26 cellular contexts compared by ENCODE assay signal in the genomic region with DNA sequence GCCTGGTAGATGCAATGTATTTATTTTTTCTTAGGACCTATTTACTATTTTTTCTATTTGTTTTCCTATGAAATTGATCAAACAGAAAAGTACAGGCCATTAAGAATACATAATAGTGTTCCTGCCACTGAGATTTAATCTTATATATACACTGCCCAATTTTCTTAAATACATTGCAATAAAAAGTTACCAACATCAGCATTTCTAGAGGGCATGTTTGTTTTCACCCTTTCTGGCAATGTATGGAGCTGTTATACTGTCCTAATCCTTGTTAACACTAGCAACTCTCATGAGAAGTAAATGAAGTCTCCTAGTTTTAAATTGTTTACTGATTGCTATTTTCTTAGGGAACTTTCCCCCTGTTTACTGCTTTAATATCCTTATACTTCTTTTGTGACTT.
"Had no signal": no experiment of that assay in that cellular context is flagged by ENCODE, and none has a peak within 500 bp of the region (broad histone marks: within the 10 kb centered on the region; RNA-seq: fewer than 3 reads in every experiment).

No MANE protein-coding gene starts in this region.

- DNase-seq: stimulated activated CD4-positive, alpha-beta T cell treated with anti-CD3 and anti-CD28 coated beads, Interleukin-2, amount 100 ng/mL, for 48 hours; stimulated activated CD4-positive, alpha-beta T cell treated with anti-CD3 and anti-CD28 coated beads, Interleukin-4, amount 100 ng/mL, for 1 hour; stimulated activated CD4-positive, alpha-beta T cell treated with anti-CD3 and anti-CD28 coated beads, Interleukin-4, amount 100 ng/mL, for 24 hours; stimulated activated CD4-positive, alpha-beta T cell treated with anti-CD3 and anti-CD28 coated beads, Interleukin-4, amount 100 ng/mL, for 4 hours; stimulated activated CD8-positive, alpha-beta memory T cell treated with anti-CD3 and anti-CD28 coated beads, Interleukin-4, amount 100 ng/mL, for 48 hours; stimulated activated naive B cell treated with anti-CD40 and anti-IgM and Interleukin-4, amounts not matched to agents 10 μg/mL and 1 μg/mL and 100 μg/mL, for 72 hours; stimulated activated naive CD4-positive, alpha-beta T cell; stimulated activated naive CD4-positive, alpha-beta T cell treated with Interleukin-2 at 50 U/mL for 16 hours; stimulated activated naive CD8-positive, alpha-beta T cell treated with anti-CD3 and anti-CD28 coated beads, Interleukin-15, amount 100 ng/mL, for 72 hours; stimulated activated naive CD8-positive, alpha-beta T cell treated with anti-CD3 and anti-CD28 coated beads, Interleukin-15, Interleukin-2, amounts not matched to agents 100 U/mL and 50 U/mL, for 24 hours; stomach; substantia nigra; testis; thyroid gland; tibial artery; transverse colon; trophoblast cell; upper lobe of left lung; upper lobe of right lung; uterus had no signal

- ATAC-seq: stimulated activated effector memory CD8-positive, alpha-beta T cell treated with anti-CD3 and anti-CD28 coated beads, Interleukin-12 subunit alpha, Interleukin-12 subunit beta, amount 100 ng/mL, for 72 hours; stimulated activated memory B cell treated with anti-CD40 and anti-IgM and Interleukin-4, amounts not matched to agents 10 μg/mL and 1 μg/mL and 100 μg/mL, for 72 hours; stimulated activated naive B cell treated with anti-CD40 and anti-IgM and Interleukin-4, amounts not matched to agents 10 μg/mL and 1 μg/mL and 100 μg/mL, for 72 hours; stimulated activated naive CD8-positive, alpha-beta T cell treated with anti-CD3 and anti-CD28 coated beads, Interleukin-15, amount 100 ng/mL, for 72 hours; stimulated activated naive CD8-positive, alpha-beta T cell treated with anti-CD3 and anti-CD28 coated beads, Interleukin-15, Interleukin-2, amounts not matched to agents 100 U/mL and 50 U/mL, for 24 hours; upper lobe of right lung had no signal

- H3K27ac ChIP-seq: stomach, suprapubic skin, testis, thoracic aorta, thyroid gland, tibial artery, tibial nerve, transverse colon, upper lobe of left lung, upper lobe of right lung, uterus, vagina had no signal

- H3K4me3 ChIP-seq: stomach, suprapubic skin, testis, thoracic aorta, thyroid gland, tibial artery, tibial nerve, transverse colon, upper lobe of left lung, upper lobe of right lung, uterus, vagina had no signal
